In genomic region chr7:100801833-100802568, GRCh38 we compare ENCODE assay signal across 1 cellular context.
A peak's percentile ranks its signal among the peaks of the same experiment; 100 is the strongest.
TF ChIP-seq lines count a peak whose summit lies in the region.

No MANE protein-coding gene starts in this region.

TF ChIP-seq in K562, 482 proteins besides CTCF, POLR2A, EP300 and RAD21 (continued from another document and continues in another):
- TF ChIP-seq RBBP5 (IDR thresholded peaks at IDR 0.05; ENCODE audit: borderline replicate concordance, insufficient read depth, low read length, poor library complexity, severe bottlenecking), result peak; percentile 31
- peak; percentile 95 for TF ChIP-seq MEIS2 (IDR thresholded peaks at IDR 0.05; ENCODE audit: partially characterized antibody)
- no peak for TF ChIP-seq ZNF174 (CRISPR knock-in tag; IDR thresholded peaks at IDR 0.05)
- TF ChIP-seq SAP30 (IDR thresholded peaks at IDR 0.05; ENCODE audit: borderline replicate concordance, insufficient read depth, low read depth, low read length, poor library complexity, severe bottlenecking), result peak; percentile 48
- TF ChIP-seq NBN (IDR thresholded peaks at IDR 0.05; ENCODE audit: low read depth), result peak; percentile 80; the same call in 1 of the 2 replicates
- TF ChIP-seq DACH1 (IDR thresholded peaks at IDR 0.05; ENCODE audit: partially characterized antibody), result peak; percentile 98
- no peak for TF ChIP-seq ZZZ3 (IDR thresholded peaks at IDR 0.05)
- TF ChIP-seq ZNF239 (CRISPR knock-in tag; IDR thresholded peaks at IDR 0.05), result no peak
- TF ChIP-seq, protein P1, sequence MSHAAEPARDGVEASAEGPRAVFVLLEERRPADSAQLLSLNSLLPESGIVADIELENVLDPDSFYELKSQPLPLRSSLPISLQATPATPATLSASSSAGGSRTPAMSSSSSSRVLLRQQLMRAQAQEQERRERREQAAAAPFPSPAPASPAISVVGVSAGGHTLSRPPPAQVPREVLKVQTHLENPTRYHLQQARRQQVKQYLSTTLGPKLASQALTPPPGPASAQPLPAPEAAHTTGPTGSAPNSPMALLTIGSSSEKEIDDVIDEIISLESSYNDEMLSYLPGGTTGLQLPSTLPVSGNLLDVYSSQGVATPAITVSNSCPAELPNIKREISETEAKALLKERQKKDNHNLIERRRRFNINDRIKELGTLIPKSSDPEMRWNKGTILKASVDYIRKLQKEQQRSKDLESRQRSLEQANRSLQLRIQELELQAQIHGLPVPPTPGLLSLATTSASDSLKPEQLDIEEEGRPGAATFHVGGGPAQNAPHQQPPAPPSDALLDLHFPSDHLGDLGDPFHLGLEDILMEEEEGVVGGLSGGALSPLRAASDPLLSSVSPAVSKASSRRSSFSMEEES (CRISPR knock-in tag; IDR thresholded peaks at IDR 0.05), result no peak
- no peak; the same call in none of the 2 replicates for TF ChIP-seq ZNF12 (CRISPR knock-in tag; IDR thresholded peaks at IDR 0.05)
- TF ChIP-seq SMAD4 (CRISPR knock-in tag; conservative IDR thresholded peaks at IDR 0.05), result peak; percentile 97
- TF ChIP-seq ZNF764 (CRISPR knock-in tag; IDR thresholded peaks at IDR 0.05; ENCODE audit: low read depth), result no peak
- TF ChIP-seq TSC22D4 (tag; IDR thresholded peaks at IDR 0.05), result no peak
- no peak for TF ChIP-seq TCF7 (IDR thresholded peaks at IDR 0.05; ENCODE audit: borderline replicate concordance)
- peak in 1 of 2 experiments; percentile 71 for TF ChIP-seq AFF1 (IDR thresholded peaks at IDR 0.05; ENCODE audit: low read depth in 1 of 2, partially characterized antibody in 2 of 2)
- TF ChIP-seq RBM17 (IDR thresholded peaks at IDR 0.05; ENCODE audit: borderline replicate concordance, low read depth, low read length), result no peak
- TF ChIP-seq ATF1 (CRISPR knock-in tag; IDR thresholded peaks at IDR 0.05), result no peak
- peak; percentile 69 for TF ChIP-seq ATF1 (tag; IDR thresholded peaks at IDR 0.05)
- peak; percentile 94 for TF ChIP-seq NCOR1 (IDR thresholded peaks at IDR 0.05)
- peak; percentile 92 for TF ChIP-seq HDAC3 (IDR thresholded peaks at IDR 0.05; ENCODE audit: borderline replicate concordance, partially characterized antibody)
- 0 out of 2 replicates have a peak, but pooled peaks have one; percentile 38 for TF ChIP-seq KLF1 (tag; IDR thresholded peaks at IDR 0.05)
- TF ChIP-seq HNRNPUL1 (IDR thresholded peaks at IDR 0.05; ENCODE audit: low read length), result no peak
- TF ChIP-seq GATA2 (CRISPR knock-in tag; IDR thresholded peaks at IDR 0.05), result peak; percentile 84
- TF ChIP-seq, protein P2, sequence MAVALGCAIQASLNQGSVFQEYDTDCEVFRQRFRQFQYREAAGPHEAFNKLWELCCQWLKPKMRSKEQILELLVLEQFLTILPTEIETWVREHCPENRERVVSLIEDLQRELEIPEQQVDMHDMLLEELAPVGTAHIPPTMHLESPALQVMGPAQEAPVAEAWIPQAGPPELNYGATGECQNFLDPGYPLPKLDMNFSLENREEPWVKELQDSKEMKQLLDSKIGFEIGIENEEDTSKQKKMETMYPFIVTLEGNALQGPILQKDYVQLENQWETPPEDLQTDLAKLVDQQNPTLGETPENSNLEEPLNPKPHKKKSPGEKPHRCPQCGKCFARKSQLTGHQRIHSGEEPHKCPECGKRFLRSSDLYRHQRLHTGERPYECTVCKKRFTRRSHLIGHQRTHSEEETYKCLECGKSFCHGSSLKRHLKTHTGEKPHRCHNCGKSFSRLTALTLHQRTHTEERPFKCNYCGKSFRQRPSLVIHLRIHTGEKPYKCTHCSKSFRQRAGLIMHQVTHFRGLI (CRISPR knock-in tag; IDR thresholded peaks at IDR 0.05), result no peak
- 0 out of 4 replicates have a peak, but pooled peaks of 1 of the 2 experiments have one; percentile 10 for TF ChIP-seq SRF (CRISPR knock-in tag; IDR thresholded peaks at IDR 0.05)
- TF ChIP-seq NONO (IDR thresholded peaks at IDR 0.05; ENCODE audit: low read depth in 2 of 2, low read length in 1 of 2), result peak in 1 of 2 experiments; percentile 77; a peak in 1 of 4 replicates
- peak; percentile 64; the same call in 1 of the 2 replicates for TF ChIP-seq NR4A1 (CRISPR knock-in tag; IDR thresholded peaks at IDR 0.05)
- TF ChIP-seq NR4A1 (tag; IDR thresholded peaks at IDR 0.05), result peak; percentile 83
- TF ChIP-seq ARID1B (IDR thresholded peaks at IDR 0.05), result peak; percentile 95
- TF ChIP-seq MGA (IDR thresholded peaks at IDR 0.05), result peak; percentile 62; the same call in 1 of the 2 replicates
- TF ChIP-seq PRDM10 (IDR thresholded peaks at IDR 0.05; ENCODE audit: partially characterized antibody), result peak; percentile 71
- peak; percentile 97 for TF ChIP-seq CTBP1 (IDR thresholded peaks at IDR 0.05; ENCODE audit: borderline replicate concordance)
- TF ChIP-seq YBX1 (IDR thresholded peaks at IDR 0.05), result no peak
- TF ChIP-seq MLLT1 (IDR thresholded peaks at IDR 0.05), result 0 out of 4 replicates have a peak, but pooled peaks of 1 of the 2 experiments have one; percentile 11
- 0 out of 2 replicates have a peak, but pooled peaks have one; percentile 16 for TF ChIP-seq ZSCAN29 (IDR thresholded peaks at IDR 0.05)
- 0 out of 2 replicates have a peak, but pooled peaks have one; percentile 66 for TF ChIP-seq KDM2B (CRISPR knock-in tag; IDR thresholded peaks at IDR 0.05)
